19 cellular contexts compared by ENCODE assay signal in genomic region chr13:94537740-94538630, GRCh38. TPM values are rescaled to one million over a fixed set of nuclear protein-coding genes. Genes with fewer than 3 reads are reported as not detected.
DNase-seq lines count a peak whose midpoint lies in the region; ATAC-seq, FAIRE-seq and TF ChIP-seq lines count a peak whose summit lies in the region.
"Had no signal": no experiment of that assay in that cellular context is flagged by ENCODE, and none has a peak within 500 bp of the region (broad histone marks: within the 10 kb centered on the region; RNA-seq: fewer than 3 reads in every experiment).

No MANE protein-coding gene starts in this region.

- H3K4me1 Mint-ChIP-seq in WTC11, result peaks cover 13% of the 10 kb centered on the region
- H3K4me1 Mint-ChIP-seq: IgD-negative memory B cell had no signal

- intact Hi-C loops in testis (cut with DNase I; ENCODE audit: low total_unique reads), result no loop called here

- H3K4me3 Mint-ChIP-seq in WTC11, result no peak overlapping the region
- H3K4me3 Mint-ChIP-seq: CD8-positive, alpha-beta memory T cell; H9; IgD-negative memory B cell had no signal

- H3K4me3 ChIP-seq in testis, result no peak overlapping the region

- DNase-seq in HT-29 (ENCODE audit: low spot score), result peak; percentile 42
- no peak for DNase-seq in WTC11 (ENCODE audit: low spot score)
- peak; percentile 42 to 73 for DNase-seq in foreskin keratinocyte
- DNase-seq in SHP77 (lab: John Stamatoyannopoulos, UW), result no peak
- DNase-seq in NCI-H1105 treated with DMSO at 0.1 percent for 48 hours (lab: John Stamatoyannopoulos, UW), result no peak
- no peak for DNase-seq in testis
- no peak for DNase-seq in GM12891 (ENCODE audit: insufficient read length, low spot score)
- DNase-seq: C1 segment of cervical spinal cord; CD8-positive, alpha-beta memory T cell; H9; NCI-H1092 treated with DMSO at 0.1 percent for 48 hours; NCI-H2081; NCI-H2171 treated with DMSO at 0.1 percent for 48 hours; NCI-H446 treated with DMSO at 0.1 percent for 48 hours; SHP77 treated with DMSO at 0.1 percent for 48 hours had no signal

- POLR2A ChIA-PET in WTC11 (lab: Charles Lee), result no interaction called here

- H3K27ac ChIP-seq in foreskin keratinocyte (no peak overlapping the region), testis (no peak overlapping the region)
- H3K27ac ChIP-seq: HL-60 had no signal

- H3K27me3 Mint-ChIP-seq in WTC11 (ENCODE audit: low read depth), result no peaks in the 10 kb centered on the region

- no peaks in the 10 kb centered on the region for H3K9me3 ChIP-seq in testis

- H3K36me3 Mint-ChIP-seq in WTC11, result no peaks in the 10 kb centered on the region
- H3K36me3 Mint-ChIP-seq: IgD-negative memory B cell had no signal

- CTCF ChIA-PET in WTC11 (lab: Charles Lee), result interaction anchor here (1.2 kb wide), 1 partner anchor 11 kb away, joined by 3 read pairs; no protein-coding TSS in a partner anchor

- no peak for TF ChIP-seq CTCF in WTC11 (IDR thresholded peaks at IDR 0.05)
- no peak for TF ChIP-seq CTCF in foreskin keratinocyte (conservative IDR thresholded peaks at IDR 0.05)
- TF ChIP-seq CTCF in testis (IDR thresholded peaks at IDR 0.05), result no peak

- no peaks in the 10 kb centered on the region for H3K9me3 Mint-ChIP-seq in WTC11
- H3K9me3 Mint-ChIP-seq: CD8-positive, alpha-beta memory T cell; H9; IgD-negative memory B cell had no signal

- H3K36me3 ChIP-seq in testis (ENCODE audit: low read depth, missing control alignments), result no peaks in the 10 kb centered on the region

- H3K4me1 ChIP-seq in foreskin keratinocyte, result no peaks in the 10 kb centered on the region
- H3K4me1 ChIP-seq in testis, result no peaks in the 10 kb centered on the region

- no peak overlapping the region for H3K27ac Mint-ChIP-seq in WTC11
- H3K27ac Mint-ChIP-seq: CD8-positive, alpha-beta memory T cell; H9 had no signal

- TF ChIP-seq POLR2A in testis (IDR thresholded peaks at IDR 0.05), result no peak
- no peak for TF ChIP-seq POLR2A in GM12891 (IDR thresholded peaks at IDR 0.05; ENCODE audit: low read depth, low read length)

- no peak for FAIRE-seq in GM12891 (lab: Jason Lieb, UNC)

- H3K27me3 ChIP-seq in foreskin keratinocyte (no peaks in the 10 kb centered on the region), testis (no peaks in the 10 kb centered on the region)

- WGBS in testis, 2 donors, result 73 to 81% methylated on average over 7 of the region's 7 CpGs

- ATAC-seq in WTC11, result peak; percentile 57
- ATAC-seq in foreskin keratinocyte, result peak; percentile 79
- ATAC-seq: SK-N-SH treated with all-trans-retinoic acid at 6 μM for 48 hours had no signal

TF ChIP-seq in WTC11, 78 proteins besides CTCF, POLR2A, EP300 and RAD21:
- TF ChIP-seq NR1H2 (CRISPR knock-in tag; IDR thresholded peaks at IDR 0.05), result no peak
TF ChIP-seq in WTC11: peak in this region for 0.

TF ChIP-seq in GM12891, 5 proteins besides CTCF, POLR2A, EP300 and RAD21:
- no peak for TF ChIP-seq POLR2AphosphoS5 (IDR thresholded peaks at IDR 0.05; ENCODE audit: low read depth, low read length)
- no peak for TF ChIP-seq PAX5 (IDR thresholded peaks at IDR 0.05; ENCODE audit: insufficient read depth, low read length, severe bottlenecking)

RNA-seq across cellular contexts. Expression of gene TGDS, which starts 58.0 kb away (rescaled TPM):
- 6.4 and 7.5 TPM in 2 replicates for total RNA-seq in HT-29 (2014; rRNA removed; shearing (Covaris generic))
- total RNA-seq in WTC11 (2021), result 12.5 to 15.8 TPM (median 15.2 TPM) in 3 replicates
- total RNA-seq in foreskin keratinocyte, result 12.4 and 12.7 TPM in 2 replicates
- 6.5 and 7.8 TPM in 2 replicates for polyA plus RNA-seq in foreskin keratinocyte
- 10 to 100 TPM in 1 of 2 donors, 1 to 10 TPM in 1; 8.7 to 10.1 TPM for total RNA-seq in testis
- polyA plus RNA-seq in testis (ENCODE audit: insufficient read depth, low read depth, low replicate concordance), result 9.5 TPM
- 9.2 TPM for polyA plus RNA-seq in GM12891 (2012; ENCODE audit: low read depth, missing spikeins)

RNA-seq across cellular contexts. Expression of gene DCT, which starts 58.5 kb away (rescaled TPM):
- total RNA-seq in HT-29 (2014; rRNA removed; shearing (Covaris generic)), result not detected in 2 replicates
- not detected in 3 replicates for total RNA-seq in WTC11 (2021)
- 0.03 TPM in 1 of 2 replicates, not detected in the other for total RNA-seq in foreskin keratinocyte
- polyA plus RNA-seq in foreskin keratinocyte, result 0.01 TPM in 1 of 2 replicates, not detected in the other
- 1 to 10 TPM; 2.7 to 2.9 TPM for total RNA-seq in testis
- 2.1 TPM for polyA plus RNA-seq in testis (ENCODE audit: insufficient read depth, low read depth, low replicate concordance)
- 0.03 TPM for polyA plus RNA-seq in GM12891 (2012; ENCODE audit: low read depth, missing spikeins)
- total RNA-seq: H9, RPMI7951 had no signal
- polyA plus RNA-seq: CD8-positive, alpha-beta memory T cell; IgD-negative memory B cell had no signal

Comparison
In these comparisons a context has a peak if more than half of its experiments do, and no peak if none do; other contexts are left out.
1. DNase-seq: peak in HT-29 (single experiment) and foreskin keratinocyte (2 of 2); none in WTC11 (single experiment), SHP77 (0 of 2), NCI-H1105 treated with DMSO at 0.1 percent for 48 hours (single experiment), testis (single experiment) and GM12891 (single experiment).